ENCODE assay signal across 8 cellular contexts in genomic region chr2:227473019-227473461, GRCh38. TPM values are rescaled to one million over a fixed set of nuclear protein-coding genes. Genes with fewer than 3 reads are reported as not detected.
A peak's percentile ranks its signal among the peaks of the same experiment; 100 is the strongest.
DNase-seq lines count a peak whose midpoint lies in the region; ATAC-seq and TF ChIP-seq lines count a peak whose summit lies in the region.

No MANE protein-coding gene starts in this region.

- no peak for TF ChIP-seq POLR2A in transverse colon (IDR thresholded peaks at IDR 0.05)

- ATAC-seq in activated T-helper 17 cell treated with anti-CD3 and anti-CD28 coated beads, Interleukin-2, amount 50 U/mL, for 72 hours (replicated peaks) = no peak
- no peak for ATAC-seq in GM19328 (IDR thresholded peaks at IDR 0.05; ENCODE audit: unreplicated experiment)

- H3K4me1 Mint-ChIP-seq in activated T-helper 17 cell treated with anti-CD3 and anti-CD28 coated beads, Interleukin-2, amount 50 U/mL, for 72 hours = peaks cover 22% of the 10 kb centered on the region

- H3K4me3 ChIP-seq in HUES48 (ENCODE audit: low read depth, low read length) (peak overlapping the region; percentile 91), transverse colon (peak overlapping the region; percentile 62 to 95 (median 86))

- H3K27ac ChIP-seq in C4-2B (peak overlapping the region; percentile 79), HUES48 (ENCODE audit: low read depth, low read length) (peak overlapping the region; percentile 87), transverse colon (peak overlapping the region; percentile 87 to 94 (median 92))

- 1 to 8% methylated on average over 2 to 18 of the region's 19 CpGs for WGBS in transverse colon (ENCODE audit: low coverage in 1 of 2), 2 donors

- no peak for TF ChIP-seq CTCF in C4-2B (conservative IDR thresholded peaks at IDR 0.05)
- TF ChIP-seq CTCF in transverse colon (IDR thresholded peaks at IDR 0.05) = no peak

- in situ Hi-C loops in transverse colon (cut with MboI; ENCODE audit: low pct_ligation_motif_present in 1 of 4, low pct_unique_long_range_greater_than_20kb in 1 of 4, low sequenced_read_pairs in 3 of 4) = no loop called here

- intact Hi-C loops in transverse colon (cut with DNase I; ENCODE audit: low total_unique reads) = loop anchor here (5.0 kb wide), 1 partner anchor 184 kb away; no protein-coding TSS in a partner anchor

- H3K27me3 ChIP-seq in HUES48 (ENCODE audit: control insufficient read depth, insufficient read depth, low read length) = no peaks in the 10 kb centered on the region
- no peaks in the 10 kb centered on the region for H3K27me3 ChIP-seq in transverse colon

- H3K27me3 Mint-ChIP-seq in activated T-helper 17 cell treated with anti-CD3 and anti-CD28 coated beads, Interleukin-2, amount 50 U/mL, for 72 hours = no peaks in the 10 kb centered on the region

- H3K36me3 ChIP-seq in HUES48 (ENCODE audit: control insufficient read depth, insufficient read depth, low read length) = no peaks in the 10 kb centered on the region
- no peaks in the 10 kb centered on the region for H3K36me3 ChIP-seq in transverse colon

- H3K27ac Mint-ChIP-seq in activated T-helper 17 cell treated with anti-CD3 and anti-CD28 coated beads, Interleukin-2, amount 50 U/mL, for 72 hours = peak overlapping the region; percentile 95

- peaks cover 16% of the 10 kb centered on the region; the same call in 1 of the 2 replicates for H3K4me1 ChIP-seq in HUES48 (ENCODE audit: control insufficient read depth, insufficient read depth, low read length)
- peaks cover 14 to 39% (median 24%) of the 10 kb centered on the region in 4 donors for H3K4me1 ChIP-seq in transverse colon

- peak; percentile 50 for DNase-seq in kidney tubule cell (ENCODE audit: low spot score)
- DNase-seq in transverse colon = no peak
- DNase-seq in activated gamma-delta T cell (lab: John Stamatoyannopoulos, UW) = no peak
- no peak for DNase-seq in activated gamma-delta T cell treated with Interleukin-2 at 50 U/mL for 16 hours

- no peaks in the 10 kb centered on the region for H3K9me3 Mint-ChIP-seq in activated T-helper 17 cell treated with anti-CD3 and anti-CD28 coated beads, Interleukin-2, amount 50 U/mL, for 72 hours

- peak overlapping the region; percentile 46; the same call in 1 of the 2 replicates for H3K9ac ChIP-seq in HUES48 (ENCODE audit: low read depth, low read length)

- H3K9me3 ChIP-seq in HUES48 (ENCODE audit: control insufficient read depth, insufficient read depth, low read length) = no peaks in the 10 kb centered on the region
- H3K9me3 ChIP-seq in transverse colon = no peaks in the 10 kb centered on the region

- peaks cover 34% of the 10 kb centered on the region for H3K36me3 Mint-ChIP-seq in activated T-helper 17 cell treated with anti-CD3 and anti-CD28 coated beads, Interleukin-2, amount 50 U/mL, for 72 hours (ENCODE audit: low read depth)

- H3K4me3 Mint-ChIP-seq in activated T-helper 17 cell treated with anti-CD3 and anti-CD28 coated beads, Interleukin-2, amount 50 U/mL, for 72 hours = peak overlapping the region; percentile 97

- TF ChIP-seq EP300 in transverse colon (IDR thresholded peaks at IDR 0.05; ENCODE audit: low read depth) = no peak

RNA-seq across cellular contexts. Expression of gene AGFG1, which starts 1.1 kb away (rescaled TPM):
- 10 to 100 TPM; 68.7 to 79.8 TPM for total RNA-seq in activated T-helper 17 cell treated with anti-CD3 and anti-CD28 coated beads, Interleukin-2, amount 50 U/mL, for 72 hours
- 10 to 100 TPM; 15.5 to 76.3 (median 32.9) TPM for total RNA-seq in transverse colon
